Comparison of ENCODE assay signal across 19 cellular contexts in the genomic region with DNA sequence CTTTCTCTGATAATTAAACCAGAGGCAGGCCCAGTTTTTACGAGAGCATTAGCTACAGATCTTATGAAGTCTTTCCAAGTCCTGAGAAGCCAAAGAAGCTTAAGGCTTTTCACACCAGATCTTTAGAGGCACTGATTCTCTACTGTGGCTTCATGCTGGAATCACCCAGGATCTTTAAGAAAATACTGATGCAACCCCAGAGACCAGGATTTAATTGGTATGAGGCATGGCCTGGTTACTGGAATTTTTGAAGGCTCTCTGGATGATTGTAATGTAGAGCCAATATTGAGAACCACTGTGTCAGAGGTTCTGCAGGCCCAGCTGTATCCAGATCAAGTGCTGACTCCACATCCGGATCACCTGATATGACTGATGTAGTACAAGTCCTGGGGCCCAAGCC.
"Had no signal": no experiment of that assay in that cellular context is flagged by ENCODE, and none has a peak within 500 bp of the region (broad histone marks: within the 10 kb centered on the region; RNA-seq: fewer than 3 reads in every experiment).

No MANE protein-coding gene starts in this region.

- H3K4me2 ChIP-seq: hepatocyte had no signal

- H3K36me3 Mint-ChIP-seq: stimulated activated naive B cell treated with anti-CD40 and anti-IgM and Interleukin-4, amounts not matched to agents 10 μg/mL and 1 μg/mL and 100 μg/mL, for 72 hours had no signal

- H3K4me3 ChIP-seq: ascending aorta, hepatocyte, left ventricle myocardium inferior, upper lobe of left lung had no signal

- H3K9me3 ChIP-seq: ascending aorta, left ventricle myocardium inferior, upper lobe of left lung had no signal

- FAIRE-seq: bronchial epithelial cell, colon, endothelial cell of umbilical vein, kidney had no signal

- H3K4me1 Mint-ChIP-seq: memory B cell, neural crest cell had no signal

- H3K79me2 ChIP-seq: hepatocyte had no signal

- H2AFZ ChIP-seq: hepatocyte had no signal

- H3K27me3 Mint-ChIP-seq: memory B cell; stimulated activated naive B cell treated with anti-CD40 and anti-IgM and Interleukin-4, amounts not matched to agents 10 μg/mL and 1 μg/mL and 100 μg/mL, for 72 hours had no signal

- H3K36me3 ChIP-seq: ascending aorta, left ventricle myocardium inferior, upper lobe of left lung, WERI-Rb-1 had no signal

- H3K27me3 ChIP-seq: ascending aorta, hepatocyte, upper lobe of left lung had no signal

- DNase-seq: activated CD4-positive, alpha-beta T cell treated with anti-CD3 and anti-CD28 coated beads for 4 hours; activated CD8-positive, alpha-beta memory T cell treated with anti-CD3 and anti-CD28 coated beads, Interleukin-2, amount 50 U/mL, for 48 hours; activated CD8-positive, alpha-beta T cell treated with anti-CD3 and anti-CD28 coated beads, Interleukin-2, amount 10 ng/mL, durations not matched to agents 7 days and 5 days; kidney; left ventricle myocardium inferior; right cardiac atrium; stimulated activated CD4-positive, alpha-beta T cell treated with anti-CD3 and anti-CD28 coated beads, Interleukin-2, amount 100 ng/mL, for 24 hours; stimulated activated naive B cell treated with anti-CD40 and anti-IgM and Interleukin-4, amounts not matched to agents 10 μg/mL and 1 μg/mL and 100 μg/mL, for 72 hours; substantia nigra; T-helper 9 cell; upper lobe of left lung; WERI-Rb-1 had no signal

- H3K4me1 ChIP-seq: ascending aorta, left ventricle myocardium inferior, upper lobe of left lung had no signal

- H3K4me3 Mint-ChIP-seq: activated CD8-positive, alpha-beta T cell treated with anti-CD3 and anti-CD28 coated beads, Interleukin-2, amount 10 ng/mL, durations not matched to agents 7 days and 5 days; memory B cell; neural crest cell; stimulated activated naive B cell treated with anti-CD40 and anti-IgM and Interleukin-4, amounts not matched to agents 10 μg/mL and 1 μg/mL and 100 μg/mL, for 72 hours had no signal

- H3K27ac ChIP-seq: ascending aorta, hepatocyte, left ventricle myocardium inferior, upper lobe of left lung, WERI-Rb-1 had no signal

- H3K27ac Mint-ChIP-seq: activated CD8-positive, alpha-beta T cell treated with anti-CD3 and anti-CD28 coated beads, Interleukin-2, amount 10 ng/mL, durations not matched to agents 7 days and 5 days; memory B cell; stimulated activated naive B cell treated with anti-CD40 and anti-IgM and Interleukin-4, amounts not matched to agents 10 μg/mL and 1 μg/mL and 100 μg/mL, for 72 hours had no signal
